33 cellular contexts compared by ENCODE assay signal in genomic region chr2:66821168-66821567, GRCh38.
"Had no signal": no experiment of that assay in that cellular context is flagged by ENCODE, and none has a peak within 500 bp of the region (broad histone marks: within the 10 kb centered on the region; RNA-seq: fewer than 3 reads in every experiment).

No MANE protein-coding gene starts in this region.

- DNase-seq: activated B cell treated with CpG ODN at 0.5 μM for 24 hours; activated CD4-positive, alpha-beta memory T cell treated with anti-CD3 and anti-CD28 coated beads for 36 hours; activated CD4-positive, alpha-beta T cell treated with anti-CD3 and anti-CD28 coated beads for 4 hours; activated CD4-positive, alpha-beta T cell treated with anti-CD3 and anti-CD28 coated beads, Interleukin-2, amount 10 ng/mL, durations not matched to agents 24 days and 14 days; activated CD4-positive, alpha-beta T cell treated with anti-CD3 and anti-CD28 coated beads, Interleukin-2, amount 50 U/mL, for 1 hour; activated CD4-positive, alpha-beta T cell treated with anti-CD3 and anti-CD28 coated beads, Interleukin-2, amount 50 U/mL, for 4 hours; activated CD4-positive, CD25-positive, alpha-beta regulatory T cell treated with anti-CD3 and anti-CD28 coated beads, Interleukin-2, amount 50 U/mL, for 72 hours; activated CD8-positive, alpha-beta memory T cell treated with anti-CD3 and anti-CD28 coated beads, Interleukin-2, amount 50 U/mL, for 4 hours; activated CD8-positive, alpha-beta T cell treated with anti-CD3 and anti-CD28 coated beads for 36 hours; activated effector memory CD4-positive, alpha-beta T cell treated with anti-CD3 and anti-CD28 coated beads, Interleukin-2, amount 50 U/mL, for 16 hours; activated gamma-delta T cell treated with Interleukin-2 at 50 U/mL for 16 hours; activated naive CD4-positive, alpha-beta T cell; activated naive CD4-positive, alpha-beta T cell treated with anti-CD3 and anti-CD28 coated beads for 36 hours; activated naive CD4-positive, alpha-beta T cell treated with anti-CD3 and anti-CD28 coated beads, Interleukin-2, amount 50 U/mL, for 16 hours; activated naive CD8-positive, alpha-beta T cell treated with anti-CD3 and anti-CD28 coated beads for 36 hours; activated T-cell treated with anti-CD3 and anti-CD28 coated beads for 4 hours; activated T-cell treated with anti-CD3 and anti-CD28 coated beads, Interleukin-2, amount 50 U/mL, for 1 hour; activated T-cell treated with anti-CD3 and anti-CD28 coated beads, Interleukin-2, amount 50 U/mL, for 4 hours; activated T-cell treated with anti-CD3 and anti-CD28 coated beads, Interleukin-2, amount 50 U/mL, for 72 hours; adrenal gland; amniotic stem cell; aorta; body of pancreas; brain microvascular endothelial cell; central memory CD4-positive, alpha-beta T cell; T-helper 2 cell; T-helper 9 cell had no signal

- H3K36me3 ChIP-seq: adrenal gland, brain microvascular endothelial cell, breast epithelium had no signal

- H3K9me3 ChIP-seq: adrenal gland, body of pancreas had no signal

- H3K27ac ChIP-seq: adrenal gland, body of pancreas, brain microvascular endothelial cell, breast epithelium, VCaP had no signal

- H3K4me1 ChIP-seq: body of pancreas, breast epithelium had no signal

- ATAC-seq: activated CD8-positive, alpha-beta T cell treated with anti-CD3 and anti-CD28 coated beads for 36 hours; activated naive CD4-positive, alpha-beta T cell treated with anti-CD3 and anti-CD28 coated beads, Interleukin-2, amount 50 U/mL, for 72 hours; activated T-cell treated with anti-CD3 and anti-CD28 coated beads, Interleukin-2, amount 50 U/mL, for 4 hours; activated T-cell treated with anti-CD3 and anti-CD28 coated beads, Interleukin-2, amount 50 U/mL, for 72 hours; activated T-helper 17 cell treated with anti-CD3 and anti-CD28 coated beads, Interleukin-2, amount 50 U/mL, for 72 hours; body of pancreas had no signal

- FAIRE-seq: astrocyte, TTC549 had no signal

- H3K4me3 ChIP-seq: adrenal gland, body of pancreas, breast epithelium had no signal

- H3K27me3 ChIP-seq: adrenal gland, body of pancreas, brain microvascular endothelial cell, breast epithelium had no signal
